In genomic region chr1:51784997-51785421, GRCh38 we compare ENCODE assay signal across 20 cellular contexts.
A peak's percentile ranks its signal among the peaks of the same experiment; 100 is the strongest.
DNase-seq lines count a peak whose midpoint lies in the region; ATAC-seq and TF ChIP-seq lines count a peak whose summit lies in the region.
"Had no signal": no experiment of that assay in that cellular context is flagged by ENCODE, and none has a peak within 500 bp of the region (broad histone marks: within the 10 kb centered on the region; RNA-seq: fewer than 3 reads in every experiment).

No MANE protein-coding gene starts in this region.

- H4K8ac ChIP-seq in IMR-90 (ENCODE audit: low read depth in 2 of 2, low read length in 2 of 2): 0 out of 4 replicates have a peak overlapping the region, but pooled peaks of 1 of the 2 experiments have one; percentile 12

- POLR2A ChIA-PET in AG04450 (lab: Yijun Ruan, JAX) (no interaction called here), IMR-90 (lab: Charles Lee; ENCODE audit: unreplicated experiment) (no interaction called here)

- H3K9me3 ChIP-seq in AG04450 (ENCODE audit: control insufficient read depth, insufficient read depth, low read length) (no peaks in the 10 kb centered on the region), IMR-90 (ENCODE audit: control insufficient read depth, insufficient read depth, low read length) (no peaks in the 10 kb centered on the region)
- H3K9me3 ChIP-seq: adrenal gland, esophagus squamous epithelium, right lobe of liver, transverse colon had no signal

- H3K9me1 ChIP-seq in IMR-90 (ENCODE audit: insufficient read depth, low read length): peaks cover 12% of the 10 kb centered on the region; the same call in 1 of the 2 replicates

- H3K4me3 ChIP-seq in AG04450 (ENCODE audit: low read depth, low read length): no peak overlapping the region
- H3K4me3 ChIP-seq in IMR-90 (ENCODE audit: insufficient read depth, low read depth, low read length): no peak overlapping the region
- H3K4me3 ChIP-seq: adrenal gland, esophagus squamous epithelium, right lobe of liver, transverse colon had no signal

- no peak overlapping the region for H3K4ac ChIP-seq in IMR-90 (ENCODE audit: low read depth, low read length)

- DNase-seq in AG04450 (ENCODE audit: low read depth, low spot score): no peak
- peak; percentile 63 for DNase-seq in IMR-90
- DNase-seq in islet precursor cell: peak; percentile 67
- DNase-seq in cerebellar cortex (ENCODE audit: low spot score): no peak
- DNase-seq: activated CD4-positive, alpha-beta T cell treated with anti-CD3 and anti-CD28 coated beads for 4 hours; activated T-cell treated with anti-CD3 and anti-CD28 coated beads, Interleukin-2, amount 50 U/mL, for 48 hours; adrenal gland; DMS 273 treated with DMSO at 0.1 percent for 48 hours; esophagus squamous epithelium; GOT3; NCI-H2081; NCI-H524 treated with DMSO at 0.1 percent for 48 hours; right lobe of liver; stimulated activated CD4-positive, alpha-beta T cell treated with anti-CD3 and anti-CD28 coated beads, Interleukin-2, amount 100 ng/mL, for 48 hours; stimulated activated CD8-positive, alpha-beta memory T cell treated with anti-CD3 and anti-CD28 coated beads, Interleukin-4, amount 100 ng/mL, for 48 hours; transverse colon had no signal

- no peak overlapping the region for H2BK120ac ChIP-seq in IMR-90 (ENCODE audit: low read depth, low read length)

- WGBS in IMR-90 (ENCODE audit: extremely low coverage in 2 of 2, insufficient read length in 1 of 2), 2 experiments: no CpG with 5 or more reads among the region's 4 CpGs

- no peak for TF ChIP-seq POLR2A in IMR-90 (IDR thresholded peaks at IDR 0.05; ENCODE audit: low read depth, low read length)

- H3K18ac ChIP-seq in IMR-90 (ENCODE audit: low read depth, low read length): peak overlapping the region; percentile 0; the same call in 1 of the 2 replicates

- no peak overlapping the region for H4K5ac ChIP-seq in IMR-90 (ENCODE audit: low read depth, low read length)

- H3K27ac ChIP-seq in AG04450 (ENCODE audit: low read depth, low read length) (peak overlapping the region; percentile 11), IMR-90 (ENCODE audit: insufficient read depth, low read length) (peak overlapping the region; percentile 62; the same call in 1 of the 2 replicates), cingulate gyrus (ENCODE audit: low read depth, low read length) (peak overlapping the region; percentile 39)
- H3K27ac ChIP-seq: adrenal gland, esophagus squamous epithelium, right lobe of liver, transverse colon had no signal

- H2BK20ac ChIP-seq in IMR-90 (ENCODE audit: low read depth, low read length): no peak overlapping the region

- peak; percentile 82 for ATAC-seq in IMR-90 (ENCODE audit: low read depth)
- no peak for ATAC-seq in GM21529 (IDR thresholded peaks at IDR 0.05; ENCODE audit: unreplicated experiment)
- ATAC-seq in HG02571 (IDR thresholded peaks at IDR 0.05; ENCODE audit: unreplicated experiment): no peak
- no peak for ATAC-seq in HG03378 (IDR thresholded peaks at IDR 0.05; ENCODE audit: unreplicated experiment)

- peaks cover 8% of the 10 kb centered on the region for H4K20me1 ChIP-seq in IMR-90 (ENCODE audit: insufficient read depth, low read length)

- no peak overlapping the region for H2BK15ac ChIP-seq in IMR-90 (ENCODE audit: low read depth, low read length)

- no peak overlapping the region for H2AK5ac ChIP-seq in IMR-90 (ENCODE audit: low read depth, low read length)

- H3K36me3 ChIP-seq in IMR-90 (ENCODE audit: control insufficient read depth, insufficient read depth, low read length): peaks cover 48% of the 10 kb centered on the region

- H4K91ac ChIP-seq in IMR-90 (ENCODE audit: insufficient read depth, low read depth, low read length): no peak overlapping the region; the same call in 1 of the 2 replicates

- TF ChIP-seq CTCF in AG04450 (IDR thresholded peaks at IDR 0.05; ENCODE audit: low read depth, low read length) (no peak), IMR-90 (conservative IDR thresholded peaks at IDR 0.05; ENCODE audit: low read depth, low read length) (no peak)

- H3K23ac ChIP-seq in IMR-90 (ENCODE audit: low read depth, low read length): no peak overlapping the region

- H3K27me3 ChIP-seq in AG04450 (ENCODE audit: control insufficient read depth, insufficient read depth, low read length) (no peaks in the 10 kb centered on the region), IMR-90 (ENCODE audit: control insufficient read depth, insufficient read depth, low read length) (no peaks in the 10 kb centered on the region)
- H3K27me3 ChIP-seq: adrenal gland, esophagus squamous epithelium, right lobe of liver, transverse colon had no signal

- H3K14ac ChIP-seq in IMR-90 (replicated peaks; ENCODE audit: low read depth, low read length): no peak overlapping the region; the same call in 1 of the 2 replicates

- no peak overlapping the region for H3K56ac ChIP-seq in IMR-90 (ENCODE audit: extremely low read depth, insufficient read depth, low read length)

- peaks cover 6% of the 10 kb centered on the region for H3K4me1 ChIP-seq in IMR-90 (ENCODE audit: control insufficient read depth, insufficient read depth, low read length)
- H3K4me1 ChIP-seq: adrenal gland, esophagus squamous epithelium, right lobe of liver, transverse colon had no signal

- dilution Hi-C loops in IMR-90 (cut with HindIII; ENCODE audit: low sequenced_read_pairs, unreplicated experiment): no loop called here

- H2BK5ac ChIP-seq in IMR-90 (ENCODE audit: low read depth, low read length, poor library complexity, severe bottlenecking): peak overlapping the region; percentile 79

- no TSS peak for BruUV-seq in IMR-90 (replicated peaks; lab: Mats Ljungman, UMichigan)

- 0 out of 2 replicates have a peak overlapping the region, but pooled peaks have one; percentile 1 for H3K4me2 ChIP-seq in IMR-90 (ENCODE audit: low read depth, low read length)

- peak overlapping the region; percentile 88 for H2AK9ac ChIP-seq in IMR-90 (replicated peaks; ENCODE audit: low read depth, low read length, poor library complexity)

- no peak overlapping the region for H3K9ac ChIP-seq in IMR-90 (ENCODE audit: low read depth, low read length)

- H2AFZ ChIP-seq in IMR-90 (replicated peaks; ENCODE audit: low read length, poor library complexity): no peak overlapping the region

- H3K79me1 ChIP-seq in IMR-90 (ENCODE audit: low read depth in 1 of 2, low read length in 2 of 2): peaks cover 0 to 19% of the 10 kb centered on the region in 2 experiments; a peak in 2 of 4 replicates

- intact Hi-C loops in IMR-90 (cut with micrococcal nuclease): no loop called here

- CTCF ChIA-PET in AG04450 (lab: Charles Lee): interaction anchor here (0.6 kb wide), 1 partner anchor 296 kb away, joined by 3 read pairs; no protein-coding TSS in a partner anchor
- CTCF ChIA-PET in IMR-90 (lab: Yijun Ruan, JAX): interaction anchor here (1.3 kb wide), 1 partner anchor 16 kb away, joined by 3 read pairs; no protein-coding TSS in a partner anchor

- in situ Hi-C loops in IMR-90 (cut with MboI; ENCODE audit: low sequenced_read_pairs): no loop called here

- no peak for TF ChIP-seq RAD21 in IMR-90 (IDR thresholded peaks at IDR 0.05; ENCODE audit: low read length)

TF ChIP-seq in IMR-90, 13 proteins besides CTCF, POLR2A, EP300 and RAD21:
- TF ChIP-seq CEBPB (IDR thresholded peaks at IDR 0.05; ENCODE audit: low read depth, low read length): no peak
- TF ChIP-seq FOS (IDR thresholded peaks at IDR 0.05; ENCODE audit: low read depth, low read length): no peak
- TF ChIP-seq RFX5 (IDR thresholded peaks at IDR 0.05; ENCODE audit: low read depth, low read length): no peak
- peak; percentile 29; the same call in 1 of the 2 replicates for TF ChIP-seq BHLHE40 (IDR thresholded peaks at IDR 0.05; ENCODE audit: low read depth, low read length)
- TF ChIP-seq SMC3 (IDR thresholded peaks at IDR 0.05; ENCODE audit: low read depth, low read length): no peak
- peak; percentile 38; the same call in 1 of the 2 replicates for TF ChIP-seq USF2 (IDR thresholded peaks at IDR 0.05; ENCODE audit: low read depth, low read length)
TF ChIP-seq in IMR-90: peak in this region for 2.

Comparison
In these comparisons a context has a peak if more than half of its experiments do, and no peak if none do; other contexts are left out.
1. DNase-seq: peak in IMR-90 (single experiment) and islet precursor cell (single experiment); none in AG04450 (single experiment) and cerebellar cortex (single experiment).
2. H3K27ac ChIP-seq: peak in every context shown above with its lines; median percentile 62 in IMR-90; 39 in cingulate gyrus; 11 in AG04450.